In the genomic region with DNA sequence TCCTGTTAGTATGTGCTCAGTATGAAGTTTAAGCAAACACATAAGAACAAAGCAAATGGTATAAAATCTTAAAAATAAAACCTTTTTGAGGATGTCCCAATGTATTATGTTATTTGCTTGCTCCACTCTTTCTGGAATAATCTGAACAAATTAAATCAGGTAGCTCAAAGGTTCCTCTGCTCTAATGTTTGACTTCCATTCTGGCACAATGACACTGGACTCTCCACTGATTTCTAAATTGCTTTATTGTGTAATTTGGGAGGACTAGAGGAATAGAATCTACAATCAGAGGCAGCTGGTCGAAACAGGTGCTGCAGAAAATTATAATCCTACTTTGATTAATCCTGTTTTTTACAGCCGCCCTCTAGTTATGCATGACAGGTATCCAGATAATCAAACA, we compare ENCODE assay signal across 12 cellular contexts.
"Had no signal": no experiment of that assay in that cellular context is flagged by ENCODE, and none has a peak within 500 bp of the region (broad histone marks: within the 10 kb centered on the region; RNA-seq: fewer than 3 reads in every experiment).

No MANE protein-coding gene starts in this region.

- H3K4me3 ChIP-seq: dorsolateral prefrontal cortex, lung, smooth muscle cell had no signal

- DNase-seq: activated CD4-positive, alpha-beta T cell treated with anti-CD3 and anti-CD28 coated beads for 36 hours; activated CD8-positive, alpha-beta memory T cell treated with anti-CD3 and anti-CD28 coated beads, Interleukin-2, amount 50 U/mL, for 4 hours; activated CD8-positive, alpha-beta T cell treated with anti-CD3 and anti-CD28 coated beads for 36 hours; activated naive CD4-positive, alpha-beta T cell; dorsolateral prefrontal cortex; hypothalamus; naive thymus-derived CD4-positive, alpha-beta T cell; right cardiac atrium; WERI-Rb-1 had no signal

- H3K36me3 ChIP-seq: neutrophil, WERI-Rb-1 had no signal

- H3K9me3 ChIP-seq: neutrophil had no signal

- H3K27ac ChIP-seq: neutrophil, WERI-Rb-1 had no signal

- H3K27me3 ChIP-seq: dorsolateral prefrontal cortex, neutrophil had no signal
